Comparison of ENCODE assay signal across 16 cellular contexts in the genomic region with DNA sequence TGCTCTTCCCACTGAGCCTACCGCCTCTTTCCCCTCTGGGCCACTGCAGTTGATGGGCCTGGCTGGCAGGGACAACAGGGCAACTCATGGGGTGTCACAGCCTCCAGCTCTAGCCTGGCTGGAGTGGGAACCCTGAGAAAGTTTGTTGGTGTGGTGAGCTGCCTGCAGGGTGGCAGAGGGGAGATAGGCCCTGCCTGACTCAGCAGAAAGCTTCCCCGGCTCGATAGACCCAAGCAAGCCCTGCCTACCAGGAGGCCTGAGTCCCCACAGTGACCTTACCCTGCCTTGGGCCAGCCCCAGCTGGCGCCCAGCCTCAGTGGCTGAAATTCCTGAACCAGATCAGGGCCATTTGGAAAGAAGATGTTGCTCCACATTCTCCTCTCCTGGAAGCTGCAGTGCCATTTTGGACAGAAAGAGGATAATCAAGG. TPM values are rescaled to one million over a fixed set of nuclear protein-coding genes. Genes with fewer than 3 reads are reported as not detected.
A peak's percentile ranks its signal among the peaks of the same experiment; 100 is the strongest.
DNase-seq lines count a peak whose midpoint lies in the region; ATAC-seq, FAIRE-seq and TF ChIP-seq lines count a peak whose summit lies in the region.
"Had no signal": no experiment of that assay in that cellular context is flagged by ENCODE, and none has a peak within 500 bp of the region (broad histone marks: within the 10 kb centered on the region; RNA-seq: fewer than 3 reads in every experiment).

No MANE protein-coding gene starts in this region.

- H3K36me3 ChIP-seq in H1 (ENCODE audit: control insufficient read depth in 2 of 4, insufficient read depth in 4 of 4, low read length in 3 of 4), result no peaks in the 10 kb centered on the region
- H3K36me3 ChIP-seq in right lobe of liver, result peaks cover 0 to 4% (median under 1%) of the 10 kb centered on the region in 4 donors
- peaks cover 4% of the 10 kb centered on the region for H3K36me3 ChIP-seq in thoracic aorta
- no peaks in the 10 kb centered on the region for H3K36me3 ChIP-seq in transverse colon
- H3K36me3 ChIP-seq: prostate gland, WERI-Rb-1 had no signal

- intact Hi-C loops in right lobe of liver (cut with DNase I) (loop anchor here in 1 of 2 donors (10.0 kb wide), 1 partner anchor 113 kb away; no protein-coding TSS in a partner anchor), transverse colon (cut with DNase I; ENCODE audit: low total_unique reads) (no loop called here)

- TF ChIP-seq CTCF in H1 (IDR thresholded peaks at IDR 0.05; ENCODE audit: control extremely low read depth in 1 of 3, insufficient read depth in 1 of 3, low read depth in 1 of 3, low read length in 3 of 3) (no peak), right lobe of liver (IDR thresholded peaks at IDR 0.05) (no peak), thoracic aorta (IDR thresholded peaks at IDR 0.05) (no peak), transverse colon (IDR thresholded peaks at IDR 0.05) (no peak)

- no peak overlapping the region for H3K56ac ChIP-seq in H1 (replicated peaks; ENCODE audit: insufficient read length, low read depth, low read length)

- no peak overlapping the region; a peak in 1 of 7 replicates for H3K9ac ChIP-seq in H1 (replicated peaks in 1 of 4; ENCODE audit: extremely low read depth in 1 of 4, low read depth in 3 of 4, low read length in 3 of 4)

- no peak overlapping the region for H3K18ac ChIP-seq in H1 (ENCODE audit: extremely low read depth, low read length)

- 0 out of 2 replicates have a peak overlapping the region, but pooled peaks have one; percentile 86 for H2BK20ac ChIP-seq in H1 (ENCODE audit: low read length)

- no peak overlapping the region for H3K23ac ChIP-seq in H1 (ENCODE audit: insufficient read length)

- H3K79me1 ChIP-seq in H1 (ENCODE audit: low read depth, low read length), result no peaks in the 10 kb centered on the region; the same call in 1 of the 2 replicates

- POLR2A ChIA-PET in H1 (lab: Charles Lee; ENCODE audit: partially characterized antibody), result interaction anchor here (1.3 kb wide), 1 partner anchor 13 kb away, joined by 4 read pairs; no protein-coding TSS in a partner anchor

- no peak overlapping the region; the same call in 1 of the 2 replicates for H2BK5ac ChIP-seq in H1 (ENCODE audit: low read depth, low read length)

- H3K4me1 ChIP-seq in H1 (replicated peaks in 1 of 4; ENCODE audit: control insufficient read depth in 3 of 4, insufficient read depth in 4 of 4, low read length in 3 of 4) (peaks cover 0 to 3% (median under 1%) of the 10 kb centered on the region in 4 experiments; a peak in 2 of 7 replicates), right lobe of liver (peaks cover 0 to 63% (median 17%) of the 10 kb centered on the region in 4 donors), thoracic aorta (ENCODE audit: control insufficient read depth in 1 of 2, low read depth in 2 of 2) (peaks cover 30 to 67% of the 10 kb centered on the region in 2 donors), transverse colon (peaks cover 12 to 21% (median 18%) of the 10 kb centered on the region in 4 donors)

- in situ Hi-C loops in transverse colon (cut with MboI; ENCODE audit: low pct_ligation_motif_present in 1 of 4, low pct_unique_long_range_greater_than_20kb in 1 of 4, low sequenced_read_pairs in 3 of 4), result no loop called here

- H4K5ac ChIP-seq in H1 (ENCODE audit: insufficient read length, low read depth, low read length), result no peak overlapping the region

- H4K20me1 ChIP-seq in H1 (replicated peaks in 1 of 2; ENCODE audit: control insufficient read depth in 1 of 2, insufficient read depth in 2 of 2, low read length in 2 of 2), result no peaks in the 10 kb centered on the region

- no peak overlapping the region for H2BK120ac ChIP-seq in H1 (replicated peaks; ENCODE audit: low read depth, low read length)

- no peaks in the 10 kb centered on the region for H3K23me2 ChIP-seq in H1 (ENCODE audit: low read depth, low read length)

- FAIRE-seq in H1 (lab: Jason Lieb, UNC), result no peak

- H3K4me3 ChIP-seq in H1 (ENCODE audit: extremely low read depth in 1 of 4, insufficient read depth in 2 of 4, low read depth in 3 of 4, low read length in 4 of 4) (no peak overlapping the region), right lobe of liver (no peak overlapping the region), thoracic aorta (no peak overlapping the region), transverse colon (no peak overlapping the region)
- H3K4me3 ChIP-seq: mucosa of descending colon, prostate gland had no signal

- 84% methylated on average over 4 of the region's 4 CpGs; no CpG with 5 or more reads in 1 of the 2 experiments for WGBS in H1 (ENCODE audit: extremely low coverage in 1 of 2, insufficient coverage in 1 of 2, insufficient read length in 1 of 2, insufficient replicate concordance in 2 of 2, low coverage in 1 of 2, low lambda C conversion rate in 2 of 2, missing lambda C conversion rate in 1 of 2), 2 experiments
- WGBS in right lobe of liver (ENCODE audit: insufficient coverage, low coverage, low lambda C conversion rate, missing lambda C conversion rate), result 29% methylated on average over 3 of the region's 4 CpGs
- WGBS in transverse colon (ENCODE audit: low coverage in 1 of 2), 2 donors, result 53% methylated on average over 3 of the region's 4 CpGs; no CpG with 5 or more reads in 1 of the 2 donors

- ATAC-seq in right lobe of liver (peak; percentile 53 to 86 (median 82)), thoracic aorta (ENCODE audit: insufficient number of reproducible peaks, low FRiP score, low read depth) (no peak), HG02759 (IDR thresholded peaks at IDR 0.05; ENCODE audit: unreplicated experiment) (no peak)
- ATAC-seq: mucosa of descending colon had no signal

- TF ChIP-seq RAD21 in H1 (IDR thresholded peaks at IDR 0.05 in 1 of 2, conservative IDR thresholded peaks at IDR 0.05 in 1 of 2; ENCODE audit: low read depth in 2 of 2, low read length in 2 of 2), result no peak

- TF ChIP-seq POLR2A in H1 (IDR thresholded peaks at IDR 0.05; ENCODE audit: control extremely low read depth in 1 of 2, low read depth in 2 of 2, low read length in 2 of 2) (no peak), right lobe of liver (IDR thresholded peaks at IDR 0.05) (no peak), transverse colon (IDR thresholded peaks at IDR 0.05) (no peak)

- H2AFZ ChIP-seq in H1 (ENCODE audit: low read length), result no peak overlapping the region

- H2BK12ac ChIP-seq in H1 (ENCODE audit: low read depth, low read length), result no peak overlapping the region

- H4K8ac ChIP-seq in H1 (ENCODE audit: extremely low read depth, insufficient read depth, low read length), result no peak overlapping the region

- H3K79me2 ChIP-seq in H1 (ENCODE audit: control insufficient read depth in 1 of 2, insufficient read depth in 2 of 2, low read length in 2 of 2), result no peaks in the 10 kb centered on the region

- CTCF ChIA-PET in H1 (lab: Charles Lee; ENCODE audit: partially characterized antibody), result interaction anchor here (0.7 to 1.5 kb wide), 3 partner anchors 11 to 188 kb away, joined by 3 to 7 read pairs (median 4); no protein-coding TSS in a partner anchor

- no peak for TF ChIP-seq EP300 in H1 (IDR thresholded peaks at IDR 0.05; ENCODE audit: borderline replicate concordance in 1 of 2, low read depth in 2 of 2, low read length in 2 of 2)
- no peak for TF ChIP-seq EP300 in transverse colon (IDR thresholded peaks at IDR 0.05; ENCODE audit: low read depth)

- H3K4me2 ChIP-seq in H1 (ENCODE audit: insufficient read depth in 1 of 2, low read depth in 2 of 2, low read length in 2 of 2), result no peak overlapping the region

- H3K27me3 ChIP-seq in H1 (replicated peaks in 1 of 4; ENCODE audit: control insufficient read depth in 3 of 4, extremely low read depth in 1 of 4, insufficient read depth in 3 of 4, low read length in 3 of 4), result no peaks in the 10 kb centered on the region
- H3K27me3 ChIP-seq in right lobe of liver, result no peaks in the 10 kb centered on the region
- H3K27me3 ChIP-seq in thoracic aorta (replicated peaks; ENCODE audit: insufficient read depth), result no peaks in the 10 kb centered on the region
- H3K27me3 ChIP-seq in transverse colon, result no peaks in the 10 kb centered on the region

- no peak overlapping the region for H2AK5ac ChIP-seq in H1 (ENCODE audit: low read depth, low read length)

- H3K4ac ChIP-seq in H1 (replicated peaks; ENCODE audit: insufficient read length, low read depth, low read length), result no peak overlapping the region

- peak; percentile 48 for DNase-seq in OCI-M1 (lab: John Stamatoyannopoulos, UW)
- no peak for DNase-seq in H1 (ENCODE audit: low read depth in 1 of 2, low spot score in 2 of 2)
- peak; percentile 69 to 93 (median 91) for DNase-seq in right lobe of liver
- DNase-seq in thoracic aorta (ENCODE audit: low spot score), result no peak
- DNase-seq in activated T-cell treated with anti-CD3 and anti-CD28 coated beads, Interleukin-2, amount 50 U/mL, for 1 hour, result no peak
- no peak for DNase-seq in transverse colon
- DNase-seq in foreskin melanocyte, result no peak
- DNase-seq: activated naive CD8-positive, alpha-beta T cell treated with anti-CD3 and anti-CD28 coated beads for 36 hours; CD4-positive, CD25-positive, alpha-beta regulatory T cell; cortex of kidney; mucosa of descending colon; NCI-H2171 treated with DMSO at 0.1 percent for 48 hours; stimulated activated CD4-positive, alpha-beta T cell treated with anti-CD3 and anti-CD28 coated beads, Interleukin-2, amount 100 ng/mL, for 24 hours; WERI-Rb-1 had no signal

- H3K27ac ChIP-seq in H1 (ENCODE audit: low read depth, low read length) (no peak overlapping the region), right lobe of liver (peak overlapping the region in 1 of 3 donors; percentile 84), thoracic aorta (peak overlapping the region; percentile 1 to 45), transverse colon (peak overlapping the region in 2 of 4 donors; percentile 16 to 35)
- H3K27ac ChIP-seq: prostate gland, WERI-Rb-1 had no signal

- H2BK15ac ChIP-seq in H1 (ENCODE audit: low read length), result 0 out of 2 replicates have a peak overlapping the region, but pooled peaks have one; percentile 18

- no peak overlapping the region for H3K14ac ChIP-seq in H1 (ENCODE audit: insufficient read length)

- H3K9me3 ChIP-seq in H1 (ENCODE audit: insufficient read depth in 2 of 2, low read depth in 1 of 2, low read length in 1 of 2) (no peaks in the 10 kb centered on the region), right lobe of liver (no peaks in the 10 kb centered on the region), thoracic aorta (no peaks in the 10 kb centered on the region), transverse colon (no peaks in the 10 kb centered on the region)
- H3K9me3 ChIP-seq: mucosa of descending colon, prostate gland had no signal

- no peak overlapping the region for H4K91ac ChIP-seq in H1 (replicated peaks; ENCODE audit: insufficient read length, low read length)

RNA-seq across cellular contexts. Expression of a gene that starts 29.4 kb away (rescaled TPM):
- 7.0 and 9.4 TPM in 2 replicates for total RNA-seq in H1 (2021; fragmentation: NEBNext Ultra II Directional; extraction: Animal tissue kit (Norgen Biotek cat#: 25700))
- polyA plus RNA-seq in H1 (2011; rRNA removed), result 7.1 and 12.8 TPM in 2 replicates
- 11.4 TPM for polyA plus RNA-seq in H1 (2011; cell fraction: cytosol; rRNA removed)
- polyA plus RNA-seq in H1 (2011; cell fraction: nucleus; rRNA removed), result 56.1 TPM
- 4.9 to 6.9 TPM (median 6.6 TPM) in 4 replicates for polyA plus RNA-seq in H1 (2012, experiment 1 of 2)
- polyA plus RNA-seq in H1 (2012, experiment 2 of 2), result 4.4 TPM
- polyA plus RNA-seq in H1 (2013, experiment 1 of 2), result 3.8 TPM
- polyA plus RNA-seq in H1 (2013, experiment 2 of 2), result 4.3 TPM
- 6.0 and 7.2 TPM in 2 replicates for polyA minus RNA-seq in H1 (2011; rRNA and poly(A)+ RNA removed)
- 5.5 TPM for polyA minus RNA-seq in H1 (2011; cell fraction: cytosol; rRNA and poly(A)+ RNA removed)
- 14.8 TPM for polyA minus RNA-seq in H1 (2011; cell fraction: nucleus; rRNA and poly(A)+ RNA removed)
- total RNA-seq in right lobe of liver (10 to 100 TPM in 5 of 6 experiments, 1 to 10 TPM in 1; 9.4 to 20.3 (median 12.2) TPM), thoracic aorta (10 to 100 TPM; 71.7 to 78.7 TPM), transverse colon (10 to 100 TPM; 29.6 to 80.4 (median 45.8) TPM)

Comparison
In these comparisons a context has a peak if more than half of its experiments do, and no peak if none do; other contexts are left out.
1. DNase-seq: peak in OCI-M1 (single experiment) and right lobe of liver (3 of 3); none in H1 (0 of 2), thoracic aorta (single experiment), activated T-cell treated with anti-CD3 and anti-CD28 coated beads, Interleukin-2, amount 50 U/mL, for 1 hour (single experiment), transverse colon (single experiment) and foreskin melanocyte (single experiment).
2. ATAC-seq: peak in right lobe of liver (4 of 4); none in thoracic aorta (single experiment) and HG02759 (single experiment).